Comparison of ENCODE assay signal across 21 cellular contexts in the genomic region with DNA sequence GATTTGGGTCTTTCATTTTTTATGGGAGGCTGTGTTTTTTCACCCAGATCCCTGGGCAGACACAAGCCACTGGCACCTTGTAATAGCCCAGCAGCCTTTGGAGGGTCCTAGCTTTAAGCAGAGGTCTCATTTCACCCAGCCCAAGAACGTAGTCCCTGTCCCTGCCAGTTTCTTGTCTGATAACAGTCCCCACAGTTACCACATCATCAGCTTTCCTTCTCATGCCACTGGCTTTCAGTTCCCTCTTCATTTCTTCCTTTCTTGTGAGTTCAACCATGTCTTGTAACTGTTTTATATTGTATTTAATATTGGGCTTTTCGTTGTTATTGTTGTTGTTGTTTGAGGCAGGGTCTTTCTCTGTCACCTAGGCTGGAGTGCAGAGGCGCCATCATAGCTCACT. TPM values are rescaled to one million over a fixed set of nuclear protein-coding genes. Genes with fewer than 3 reads are reported as not detected.
A peak's percentile ranks its signal among the peaks of the same experiment; 100 is the strongest.
DNase-seq lines count a peak whose midpoint lies in the region; ATAC-seq and TF ChIP-seq lines count a peak whose summit lies in the region.
"Had no signal": no experiment of that assay in that cellular context is flagged by ENCODE, and none has a peak within 500 bp of the region (broad histone marks: within the 10 kb centered on the region; RNA-seq: fewer than 3 reads in every experiment).

No MANE protein-coding gene starts in this region.

- no peaks in the 10 kb centered on the region for H3K79me2 ChIP-seq in GM23338 (replicated peaks; ENCODE audit: insufficient read depth)

- H4K20me1 ChIP-seq in BLaER1 (no peaks in the 10 kb centered on the region), GM23338 (replicated peaks; ENCODE audit: insufficient read depth) (no peaks in the 10 kb centered on the region)

- ATAC-seq in GM23338 (no peak), GM18517 (IDR thresholded peaks at IDR 0.05; ENCODE audit: unreplicated experiment) (no peak)
- ATAC-seq: A549, HCT116 had no signal

- H3K4me1 ChIP-seq in BLaER1 (peaks cover 14% of the 10 kb centered on the region), GM23338 (ENCODE audit: insufficient read depth) (no peaks in the 10 kb centered on the region), A673 (ENCODE audit: insufficient read depth, low read length, poor library complexity, severe bottlenecking) (no peaks in the 10 kb centered on the region)
- H3K4me1 ChIP-seq: A549 had no signal

- no peaks in the 10 kb centered on the region for H3K9me2 ChIP-seq in GM23338 (ENCODE audit: insufficient read depth)

- TF ChIP-seq CTCF in GM23338 (conservative IDR thresholded peaks at IDR 0.05; ENCODE audit: low read depth in 2 of 2) (no peak), A673 (conservative IDR thresholded peaks at IDR 0.05; ENCODE audit: low read depth, low read length) (no peak)

- no peak overlapping the region for H3K9ac ChIP-seq in BLaER1
- H3K9ac ChIP-seq: GM23248 had no signal

- no peak overlapping the region for H3K4me3 Mint-ChIP-seq in GM23338
- no peak overlapping the region for H3K4me3 Mint-ChIP-seq in dendritic cell treated with granulocyte-macrophage colony-stimulating factor and Interleukin-4, amounts not matched to agents 40 ng/mL and 50 ng/mL, for 4 days
- H3K4me3 Mint-ChIP-seq: CD4-positive, alpha-beta T cell had no signal

- H3K4me2 ChIP-seq in BLaER1 (peak overlapping the region; percentile 33; the same call in 1 of the 2 replicates), GM23338 (no peak overlapping the region)
- H3K4me2 ChIP-seq: A549, PC-9 had no signal

- H3F3A ChIP-seq in GM23338 (replicated peaks; ENCODE audit: low read depth), result no peaks in the 10 kb centered on the region

- no peak overlapping the region for H3K27ac Mint-ChIP-seq in GM23338
- H3K27ac Mint-ChIP-seq in dendritic cell treated with granulocyte-macrophage colony-stimulating factor and Interleukin-4, amounts not matched to agents 40 ng/mL and 50 ng/mL, for 4 days, result peak overlapping the region; percentile 39
- H3K27ac Mint-ChIP-seq: CD4-positive, alpha-beta T cell; IgD-negative memory B cell had no signal

- no peaks in the 10 kb centered on the region for H3K9me3 Mint-ChIP-seq in GM23338
- H3K9me3 Mint-ChIP-seq in dendritic cell treated with granulocyte-macrophage colony-stimulating factor and Interleukin-4, amounts not matched to agents 40 ng/mL and 50 ng/mL, for 4 days, result no peaks in the 10 kb centered on the region
- H3K9me3 Mint-ChIP-seq: CD4-positive, alpha-beta T cell had no signal

- H3K36me3 Mint-ChIP-seq in GM23338 (ENCODE audit: low read depth), result no peaks in the 10 kb centered on the region
- no peaks in the 10 kb centered on the region for H3K36me3 Mint-ChIP-seq in dendritic cell treated with granulocyte-macrophage colony-stimulating factor and Interleukin-4, amounts not matched to agents 40 ng/mL and 50 ng/mL, for 4 days (ENCODE audit: low read depth)
- H3K36me3 Mint-ChIP-seq: IgD-negative memory B cell had no signal

- H3K36me3 ChIP-seq in BLaER1 (no peaks in the 10 kb centered on the region), GM23338 (ENCODE audit: insufficient read depth) (no peaks in the 10 kb centered on the region), A673 (ENCODE audit: insufficient read depth, low read length, poor library complexity, severe bottlenecking) (no peaks in the 10 kb centered on the region)

- H3K9me3 ChIP-seq in BLaER1 (no peaks in the 10 kb centered on the region), A673 (ENCODE audit: low read depth, low read length, poor library complexity, severe bottlenecking) (no peaks in the 10 kb centered on the region)
- H3K9me3 ChIP-seq: A549 had no signal

- BruUV-seq in A673 (replicated peaks; lab: Mats Ljungman, UMichigan), result no TSS peak

- intact Hi-C loops in dendritic cell treated with granulocyte-macrophage colony-stimulating factor and Interleukin-4, amounts not matched to agents 40 ng/mL and 50 ng/mL, for 4 days (cut with micrococcal nuclease), result no loop called here
- intact Hi-C loops in A673 (cut with micrococcal nuclease; ENCODE audit: unreplicated experiment), result no loop called here

- peaks cover 5% of the 10 kb centered on the region; the same call in 1 of the 2 replicates for H3K27me3 ChIP-seq in BLaER1
- H3K27me3 ChIP-seq in GM23338 (ENCODE audit: insufficient read depth), result no peaks in the 10 kb centered on the region
- H3K27me3 ChIP-seq in A673 (replicated peaks; ENCODE audit: insufficient read depth, low read depth, low read length, poor library complexity), result peaks cover 23% of the 10 kb centered on the region

- H3K27me3 Mint-ChIP-seq in GM23338 (ENCODE audit: insufficient read depth, low read depth, poor library complexity), result peaks cover 7% of the 10 kb centered on the region
- H3K27me3 Mint-ChIP-seq in dendritic cell treated with granulocyte-macrophage colony-stimulating factor and Interleukin-4, amounts not matched to agents 40 ng/mL and 50 ng/mL, for 4 days, result peaks cover 17% of the 10 kb centered on the region

- H3K4me1 Mint-ChIP-seq in GM23338, result no peaks in the 10 kb centered on the region
- peaks cover 59% of the 10 kb centered on the region for H3K4me1 Mint-ChIP-seq in dendritic cell treated with granulocyte-macrophage colony-stimulating factor and Interleukin-4, amounts not matched to agents 40 ng/mL and 50 ng/mL, for 4 days (ENCODE audit: low read depth)

- POLR2A ChIA-PET in A673 (lab: Charles Lee; ENCODE audit: low non-redundant PET), result no interaction called here

- no peak overlapping the region for H3K27ac ChIP-seq in BLaER1
- H3K27ac ChIP-seq in GM23338 (ENCODE audit: low read depth), result no peak overlapping the region
- H3K27ac ChIP-seq in A673 (ENCODE audit: low read depth, low read length, poor library complexity, severe bottlenecking), result no peak overlapping the region
- H3K27ac ChIP-seq: A549, GM23248, HL-60, PC-9 had no signal

- peak overlapping the region; percentile 32; the same call in 1 of the 2 replicates for H2AFZ ChIP-seq in GM23338
- H2AFZ ChIP-seq: GM23248, PC-9 had no signal

- CTCF ChIA-PET in A673 (lab: Charles Lee), result no interaction called here

- H3K4me3 ChIP-seq in BLaER1 (no peak overlapping the region), GM23338 (no peak overlapping the region), A673 (ENCODE audit: low read depth, low read length, poor library complexity, severe bottlenecking) (no peak overlapping the region)
- H3K4me3 ChIP-seq: A549, GM23248, PC-9 had no signal

- DNase-seq in GM23338 (ENCODE audit: low spot score) (no peak), NOMO-1 treated with DMSO at 0.1 percent for 48 hours (lab: John Stamatoyannopoulos, UW; ENCODE audit: unreplicated experiment) (peak; percentile 88), NCI-H2029 (lab: John Stamatoyannopoulos, UW) (no peak), A673 (ENCODE audit: low spot score) (no peak)
- DNase-seq in stimulated activated naive CD4-positive, alpha-beta T cell (lab: John Stamatoyannopoulos, UW), result no peak
- DNase-seq: CD4-positive, alpha-beta T cell; GM23248; Kasumi-1; NCI-H1048; NCI-H1436 treated with DMSO at 0.1 percent for 48 hours; NCI-H2081 treated with DMSO at 0.1 percent for 48 hours; NCI-H524 treated with DMSO at 0.1 percent for 48 hours; PC-9 had no signal

TF ChIP-seq in GM23338, 12 proteins besides CTCF, POLR2A, EP300 and RAD21:
- TF ChIP-seq STAT1 (IDR thresholded peaks at IDR 0.05; ENCODE audit: unreplicated experiment), result no peak
TF ChIP-seq in GM23338: peak in this region for 0.

RNA-seq across cellular contexts. Expression of gene PNPLA1, which starts 10.6 kb away (rescaled TPM):
- total RNA-seq in GM23338 (2014; rRNA removed; shearing (Covaris generic)), result not detected in 2 replicates
- not detected in 2 replicates for polyA plus RNA-seq in GM23338 (2016; fragmentation: Nextera tagmentation; extraction: Ambion mirVana)
- total RNA-seq in A673 (2021), result 0.20 and 0.26 TPM in 2 replicates
- total RNA-seq: GM23248, SK-MEL-5 had no signal
- polyA plus RNA-seq: GM23248 had no signal

RNA-seq across cellular contexts. Expression of gene BNIP5, which starts 56.2 kb away (rescaled TPM):
- total RNA-seq in GM23338 (2014; rRNA removed; shearing (Covaris generic)), result not detected in 2 replicates
- polyA plus RNA-seq in GM23338 (2016; fragmentation: Nextera tagmentation; extraction: Ambion mirVana), result not detected in 2 replicates
- total RNA-seq in A673 (2021), result not detected in 2 replicates
- total RNA-seq: CD4-positive, alpha-beta T cell; GM23248; PC-9; SK-MEL-5 had no signal
- polyA plus RNA-seq: A549, GM23248, IgD-negative memory B cell had no signal
